In the genomic region with DNA sequence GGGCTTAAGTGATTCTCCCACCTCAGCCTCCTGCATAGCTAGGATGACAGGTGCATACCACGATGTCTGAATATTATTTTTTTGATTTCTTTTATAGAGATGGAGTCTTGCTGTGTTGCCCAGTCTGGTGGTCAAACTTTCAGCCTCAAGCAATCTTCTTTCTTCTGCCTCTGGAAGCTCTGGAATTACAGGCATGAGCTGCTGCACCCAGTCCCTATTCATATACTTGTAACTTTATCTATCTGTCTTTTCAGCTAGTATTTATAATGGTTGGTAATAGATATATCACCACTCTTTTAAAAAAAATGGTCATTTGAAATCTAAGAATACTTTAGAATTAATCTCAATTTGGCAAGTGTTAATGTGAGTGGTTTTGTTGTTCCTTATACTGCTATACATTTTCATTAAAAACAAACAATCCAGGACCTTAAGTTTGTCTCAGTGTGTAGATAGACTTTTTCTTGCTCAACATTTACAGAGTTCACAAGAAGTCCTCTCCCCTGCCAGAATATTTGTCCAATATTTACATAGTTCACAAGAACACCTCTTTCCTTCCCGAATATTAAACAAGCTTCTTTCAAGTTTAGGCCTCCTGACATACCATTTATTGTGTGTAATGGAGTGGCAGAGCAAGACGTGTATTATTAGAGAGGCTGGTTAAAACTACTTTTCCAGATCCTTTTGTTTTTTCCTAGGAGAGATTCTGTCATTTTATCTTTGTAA, we compare ENCODE assay signal across 36 cellular contexts.
"Had no signal": no experiment of that assay in that cellular context is flagged by ENCODE, and none has a peak within 500 bp of the region (broad histone marks: within the 10 kb centered on the region; RNA-seq: fewer than 3 reads in every experiment).

No MANE protein-coding gene starts in this region.

- H3K27me3 Mint-ChIP-seq: activated B cell treated with CpG ODN at 0.5 μM for 24 hours; activated CD4-positive, alpha-beta memory T cell treated with anti-CD3 and anti-CD28 coated beads for 36 hours; activated CD4-positive, alpha-beta T cell treated with anti-CD3 and anti-CD28 coated beads, Interleukin-2, amount 10 ng/mL, durations not matched to agents 24 days and 14 days; activated CD8-positive, alpha-beta T cell treated with anti-CD3 and anti-CD28 coated beads for 36 hours; activated naive CD4-positive, alpha-beta T cell treated with anti-CD3 and anti-CD28 coated beads, Interleukin-2, amount 10 ng/mL, durations not matched to agents 7 days and 5 days; activated naive CD4-positive, alpha-beta T cell treated with anti-CD3 and anti-CD28 coated beads, Interleukin-2, amount 50 U/mL, for 24 hours; activated naive CD8-positive, alpha-beta T cell; activated naive CD8-positive, alpha-beta T cell treated with anti-CD3 and anti-CD28 coated beads, Interleukin-2, amount 10 ng/mL, durations not matched to agents 7 days and 5 days; activated naive CD8-positive, alpha-beta T cell treated with anti-CD3 and anti-CD28 coated beads, Interleukin-2, amount 50 U/mL, for 24 hours; activated T-helper 17 cell treated with anti-CD3 and anti-CD28 coated beads, Interleukin-2, amount 50 U/mL, for 72 hours; brain had no signal

- ATAC-seq: activated CD8-positive, alpha-beta T cell treated with anti-CD3 and anti-CD28 coated beads for 36 hours; activated naive CD8-positive, alpha-beta T cell treated with anti-CD3 and anti-CD28 coated beads, Interleukin-2, amount 50 U/mL, for 24 hours; activated T-cell treated with anti-CD3 and anti-CD28 coated beads, Interleukin-2, amount 50 U/mL, for 4 hours; activated T-cell treated with anti-CD3 and anti-CD28 coated beads, Interleukin-2, amount 50 U/mL, for 72 hours; activated T-helper 17 cell treated with anti-CD3 and anti-CD28 coated beads, Interleukin-2, amount 50 U/mL, for 72 hours had no signal

- H3K36me3 ChIP-seq: ascending aorta, cardiac muscle cell had no signal

- H3K4me1 Mint-ChIP-seq: activated B cell treated with CpG ODN at 0.5 μM for 24 hours; activated CD4-positive, alpha-beta T cell treated with anti-CD3 and anti-CD28 coated beads, Interleukin-2, amount 10 ng/mL, durations not matched to agents 24 days and 14 days; activated naive CD4-positive, alpha-beta T cell treated with anti-CD3 and anti-CD28 coated beads, Interleukin-2, amount 10 ng/mL, durations not matched to agents 7 days and 5 days; activated naive CD4-positive, alpha-beta T cell treated with anti-CD3 and anti-CD28 coated beads, Interleukin-2, amount 50 U/mL, for 24 hours; activated naive CD8-positive, alpha-beta T cell treated with anti-CD3 and anti-CD28 coated beads, Interleukin-2, amount 10 ng/mL, durations not matched to agents 7 days and 5 days; activated naive CD8-positive, alpha-beta T cell treated with anti-CD3 and anti-CD28 coated beads, Interleukin-2, amount 50 U/mL, for 24 hours; activated T-helper 17 cell treated with anti-CD3 and anti-CD28 coated beads, Interleukin-2, amount 50 U/mL, for 72 hours had no signal

- DNase-seq: activated B cell treated with CpG ODN at 0.5 μM for 24 hours; activated CD4-positive, alpha-beta memory T cell treated with anti-CD3 and anti-CD28 coated beads for 36 hours; activated CD4-positive, alpha-beta T cell treated with anti-CD3 and anti-CD28 coated beads for 4 hours; activated CD4-positive, alpha-beta T cell treated with anti-CD3 and anti-CD28 coated beads, Interleukin-2, amount 10 ng/mL, durations not matched to agents 24 days and 14 days; activated CD4-positive, alpha-beta T cell treated with anti-CD3 and anti-CD28 coated beads, Interleukin-2, amount 50 U/mL, for 1 hour; activated CD4-positive, alpha-beta T cell treated with anti-CD3 and anti-CD28 coated beads, Interleukin-2, amount 50 U/mL, for 4 hours; activated CD4-positive, CD25-positive, alpha-beta regulatory T cell treated with anti-CD3 and anti-CD28 coated beads, Interleukin-2, amount 50 U/mL, for 72 hours; activated CD8-positive, alpha-beta memory T cell treated with anti-CD3 and anti-CD28 coated beads, Interleukin-2, amount 50 U/mL, for 4 hours; activated CD8-positive, alpha-beta T cell treated with anti-CD3 and anti-CD28 coated beads for 36 hours; activated effector memory CD4-positive, alpha-beta T cell treated with Interleukin-2 at 50 U/mL for 16 hours; activated gamma-delta T cell; activated naive CD4-positive, alpha-beta T cell treated with anti-CD3 and anti-CD28 coated beads, Interleukin-2, amount 10 ng/mL, durations not matched to agents 7 days and 5 days; activated naive CD4-positive, alpha-beta T cell treated with Interleukin-2 at 50 U/mL for 16 hours; activated naive CD8-positive, alpha-beta T cell treated with anti-CD3 and anti-CD28 coated beads, Interleukin-2, amount 10 ng/mL, durations not matched to agents 7 days and 5 days; activated naive CD8-positive, alpha-beta T cell treated with anti-CD3 and anti-CD28 coated beads, Interleukin-2, amount 50 U/mL, for 24 hours; activated T-cell treated with anti-CD3 and anti-CD28 coated beads for 4 hours; activated T-cell treated with anti-CD3 and anti-CD28 coated beads, Interleukin-2, amount 50 U/mL, for 1 hour; activated T-cell treated with anti-CD3 and anti-CD28 coated beads, Interleukin-2, amount 50 U/mL, for 4 hours; activated T-cell treated with anti-CD3 and anti-CD28 coated beads, Interleukin-2, amount 50 U/mL, for 72 hours; amygdala; anterior cingulate cortex; central memory CD4-positive, alpha-beta T cell; SW 1271; T-helper 1 cell; T-helper 2 cell; T-helper 9 cell had no signal

- H3K27ac ChIP-seq: ascending aorta, cardiac muscle cell, VCaP had no signal

- H3K4me3 Mint-ChIP-seq: activated B cell treated with CpG ODN at 0.5 μM for 24 hours; activated CD4-positive, alpha-beta memory T cell treated with anti-CD3 and anti-CD28 coated beads for 36 hours; activated CD4-positive, alpha-beta T cell treated with anti-CD3 and anti-CD28 coated beads, Interleukin-2, amount 10 ng/mL, durations not matched to agents 24 days and 14 days; activated CD8-positive, alpha-beta T cell treated with anti-CD3 and anti-CD28 coated beads for 36 hours; activated naive CD4-positive, alpha-beta T cell treated with anti-CD3 and anti-CD28 coated beads, Interleukin-2, amount 10 ng/mL, durations not matched to agents 7 days and 5 days; activated naive CD4-positive, alpha-beta T cell treated with anti-CD3 and anti-CD28 coated beads, Interleukin-2, amount 50 U/mL, for 24 hours; activated naive CD8-positive, alpha-beta T cell; activated naive CD8-positive, alpha-beta T cell treated with anti-CD3 and anti-CD28 coated beads, Interleukin-2, amount 10 ng/mL, durations not matched to agents 7 days and 5 days; activated naive CD8-positive, alpha-beta T cell treated with anti-CD3 and anti-CD28 coated beads, Interleukin-2, amount 50 U/mL, for 24 hours; activated T-cell treated with anti-CD3 and anti-CD28 coated beads, Interleukin-2, amount 50 U/mL, for 4 hours; activated T-cell treated with anti-CD3 and anti-CD28 coated beads, Interleukin-2, amount 50 U/mL, for 72 hours; activated T-helper 1 cell treated with anti-CD3 and anti-CD28 coated beads, Interleukin-12 subunit alpha, Interleukin-12 subunit beta, Interleukin-2, Interleukin-4 antibody, amounts not matched to agents 30 ng/mL and 10 ng/mL and 1 ng/mL, durations not matched to agents 14 hours and 24 hours and 36 hours; activated T-helper 17 cell treated with anti-CD3 and anti-CD28 coated beads, Interleukin-2, amount 50 U/mL, for 72 hours; brain; T-helper 1 cell treated with Interleukin-12 subunit alpha and Interleukin-12 subunit beta and Interleukin-4 antibody, amounts not matched to agents 30 μg/mL and 1 μg/mL, for 36 hours; T-helper 2 cell treated with Interferon-gamma antibody and Interleukin-4, amounts not matched to agents 5 μg/mL and 100 μg/mL, for 36 hours had no signal

- H3K4me3 ChIP-seq: ascending aorta, cardiac muscle cell had no signal

- H3K9me3 Mint-ChIP-seq: activated CD4-positive, alpha-beta T cell treated with anti-CD3 and anti-CD28 coated beads, Interleukin-2, amount 10 ng/mL, durations not matched to agents 24 days and 14 days had no signal

- H3K36me3 Mint-ChIP-seq: activated CD4-positive, alpha-beta memory T cell treated with anti-CD3 and anti-CD28 coated beads for 36 hours; activated naive CD4-positive, alpha-beta T cell treated with anti-CD3 and anti-CD28 coated beads, Interleukin-2, amount 10 ng/mL, durations not matched to agents 7 days and 5 days; activated naive CD4-positive, alpha-beta T cell treated with anti-CD3 and anti-CD28 coated beads, Interleukin-2, amount 50 U/mL, for 24 hours; activated naive CD8-positive, alpha-beta T cell; activated naive CD8-positive, alpha-beta T cell treated with anti-CD3 and anti-CD28 coated beads, Interleukin-2, amount 10 ng/mL, durations not matched to agents 7 days and 5 days; brain had no signal

- H3K9me3 ChIP-seq: ascending aorta had no signal

- H3K27me3 ChIP-seq: ascending aorta, cardiac muscle cell had no signal

- H3K27ac Mint-ChIP-seq: activated B cell treated with CpG ODN at 0.5 μM for 24 hours; activated CD4-positive, alpha-beta memory T cell treated with anti-CD3 and anti-CD28 coated beads for 36 hours; activated CD4-positive, alpha-beta T cell treated with anti-CD3 and anti-CD28 coated beads, Interleukin-2, amount 10 ng/mL, durations not matched to agents 24 days and 14 days; activated CD8-positive, alpha-beta T cell treated with anti-CD3 and anti-CD28 coated beads for 36 hours; activated naive CD4-positive, alpha-beta T cell treated with anti-CD3 and anti-CD28 coated beads, Interleukin-2, amount 10 ng/mL, durations not matched to agents 7 days and 5 days; activated naive CD4-positive, alpha-beta T cell treated with anti-CD3 and anti-CD28 coated beads, Interleukin-2, amount 50 U/mL, for 24 hours; activated naive CD8-positive, alpha-beta T cell; activated naive CD8-positive, alpha-beta T cell treated with anti-CD3 and anti-CD28 coated beads, Interleukin-2, amount 10 ng/mL, durations not matched to agents 7 days and 5 days; activated naive CD8-positive, alpha-beta T cell treated with anti-CD3 and anti-CD28 coated beads, Interleukin-2, amount 50 U/mL, for 24 hours; activated T-cell treated with anti-CD3 and anti-CD28 coated beads, Interleukin-2, amount 50 U/mL, for 72 hours; activated T-helper 1 cell treated with anti-CD3 and anti-CD28 coated beads, Interleukin-12 subunit alpha, Interleukin-12 subunit beta, Interleukin-2, Interleukin-4 antibody, amounts not matched to agents 30 ng/mL and 10 ng/mL and 1 ng/mL, durations not matched to agents 14 hours and 24 hours and 36 hours; activated T-helper 17 cell treated with anti-CD3 and anti-CD28 coated beads, Interleukin-2, amount 50 U/mL, for 72 hours; brain; T-helper 1 cell treated with Interleukin-12 subunit alpha and Interleukin-12 subunit beta and Interleukin-4 antibody, amounts not matched to agents 30 μg/mL and 1 μg/mL, for 36 hours; T-helper 2 cell treated with Interferon-gamma antibody and Interleukin-4, amounts not matched to agents 5 μg/mL and 100 μg/mL, for 36 hours had no signal

- H3K4me1 ChIP-seq: ascending aorta had no signal
